8 cellular contexts compared by ENCODE assay signal in the genomic region with DNA sequence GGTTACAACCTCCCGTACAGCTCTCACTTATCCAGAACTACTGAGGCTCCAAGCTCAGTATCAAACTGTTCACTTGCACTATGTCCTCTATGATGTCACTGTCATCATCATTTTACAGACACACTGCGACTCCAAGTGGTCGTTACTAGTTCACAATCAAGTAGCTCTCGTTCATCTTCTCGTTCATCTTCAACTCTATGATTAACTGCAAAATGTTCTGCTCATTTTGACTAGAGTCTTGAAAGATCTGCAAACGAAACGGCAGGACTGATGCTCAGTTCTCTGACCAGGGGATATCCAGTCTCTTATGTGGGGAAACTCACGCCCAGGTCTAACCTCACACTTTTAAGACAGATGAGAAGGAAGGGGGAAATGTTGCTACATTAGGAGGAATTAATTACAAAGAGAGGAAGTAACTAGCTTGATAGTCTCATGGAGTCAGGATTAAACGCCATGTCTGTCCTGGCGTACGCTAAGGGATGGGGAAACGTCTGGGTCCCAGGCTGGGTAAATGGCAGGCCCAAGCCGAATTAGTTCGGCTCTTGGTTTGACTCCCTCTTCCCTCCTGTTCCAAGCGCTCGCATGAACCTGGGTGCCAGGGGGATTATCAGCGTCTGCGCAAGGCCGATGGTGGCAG. TPM values are rescaled to one million over a fixed set of nuclear protein-coding genes. Genes with fewer than 3 reads are reported as not detected.
DNase-seq lines count a peak whose midpoint lies in the region; ATAC-seq and TF ChIP-seq lines count a peak whose summit lies in the region.

No MANE protein-coding gene starts in this region.

- peak overlapping the region; percentile 53 for H3K27ac ChIP-seq in KOPT-K1 (ENCODE audit: low read depth, low read length, poor library complexity, severe bottlenecking)
- H3K27ac ChIP-seq in WERI-Rb-1: peak overlapping the region; percentile 91
- peak overlapping the region; percentile 31 for H3K27ac ChIP-seq in foreskin keratinocyte

- H3K36me3 ChIP-seq in KOPT-K1 (ENCODE audit: insufficient read depth, low read length): no peaks in the 10 kb centered on the region
- H3K36me3 ChIP-seq in WERI-Rb-1: no peaks in the 10 kb centered on the region

- H3K9me3 ChIP-seq in KOPT-K1 (ENCODE audit: insufficient read depth, low read length, poor library complexity, severe bottlenecking) (no peaks in the 10 kb centered on the region), WERI-Rb-1 (ENCODE audit: severe bottlenecking) (no peaks in the 10 kb centered on the region)

- H3K4me3 ChIP-seq in WERI-Rb-1 (ENCODE audit: low read depth, low read length): peak overlapping the region; percentile 82

- DNase-seq in CD1c-positive myeloid dendritic cell (ENCODE audit: extremely low spot score) (peak; percentile 15), WERI-Rb-1 (no peak), foreskin keratinocyte (no peak), pons (ENCODE audit: low spot score) (peak; percentile 73), NCI-H446 treated with DMSO at 0.1 percent for 48 hours (lab: John Stamatoyannopoulos, UW) (no peak), NCI-H1436 treated with DMSO at 0.1 percent for 48 hours (lab: John Stamatoyannopoulos, UW) (no peak), NCI-H82 (lab: John Stamatoyannopoulos, UW) (no peak)

- no peak for ATAC-seq in foreskin keratinocyte

- H3K27me3 ChIP-seq in WERI-Rb-1 (ENCODE audit: insufficient read depth, low read depth, severe bottlenecking) (no peaks in the 10 kb centered on the region), foreskin keratinocyte (no peaks in the 10 kb centered on the region)

- peaks cover 7% of the 10 kb centered on the region for H3K4me1 ChIP-seq in foreskin keratinocyte

- peak; percentile 36; the same call in 1 of the 2 replicates for TF ChIP-seq CTCF in WERI-Rb-1 (IDR thresholded peaks at IDR 0.05; ENCODE audit: low read depth, low read length)
- TF ChIP-seq CTCF in foreskin keratinocyte (conservative IDR thresholded peaks at IDR 0.05): peak; percentile 2

RNA-seq across cellular contexts. Expression of a gene that starts 0.8 kb away (rescaled TPM):
- total RNA-seq in foreskin keratinocyte: 26.9 and 30.4 TPM in 2 replicates
- polyA plus RNA-seq in foreskin keratinocyte: 47.5 and 49.9 TPM in 2 replicates

RNA-seq across cellular contexts. Expression of a gene that starts 41.4 kb away (rescaled TPM):
- 26.1 and 32.4 TPM in 2 replicates for total RNA-seq in foreskin keratinocyte
- 8.0 and 12.0 TPM in 2 replicates for polyA plus RNA-seq in foreskin keratinocyte

Comparison
In these comparisons a context has a peak if more than half of its experiments do, and no peak if none do; other contexts are left out.
1. DNase-seq: peak in CD1c-positive myeloid dendritic cell (single experiment) and pons (single experiment); none in WERI-Rb-1 (single experiment), foreskin keratinocyte (0 of 2), NCI-H446 treated with DMSO at 0.1 percent for 48 hours (single experiment), NCI-H1436 treated with DMSO at 0.1 percent for 48 hours (single experiment) and NCI-H82 (single experiment).
2. H3K27ac ChIP-seq: peak in every context shown above with its lines; median percentile 91 in WERI-Rb-1; 53 in KOPT-K1; 31 in foreskin keratinocyte.